28 cellular contexts compared by ENCODE assay signal in the genomic region with DNA sequence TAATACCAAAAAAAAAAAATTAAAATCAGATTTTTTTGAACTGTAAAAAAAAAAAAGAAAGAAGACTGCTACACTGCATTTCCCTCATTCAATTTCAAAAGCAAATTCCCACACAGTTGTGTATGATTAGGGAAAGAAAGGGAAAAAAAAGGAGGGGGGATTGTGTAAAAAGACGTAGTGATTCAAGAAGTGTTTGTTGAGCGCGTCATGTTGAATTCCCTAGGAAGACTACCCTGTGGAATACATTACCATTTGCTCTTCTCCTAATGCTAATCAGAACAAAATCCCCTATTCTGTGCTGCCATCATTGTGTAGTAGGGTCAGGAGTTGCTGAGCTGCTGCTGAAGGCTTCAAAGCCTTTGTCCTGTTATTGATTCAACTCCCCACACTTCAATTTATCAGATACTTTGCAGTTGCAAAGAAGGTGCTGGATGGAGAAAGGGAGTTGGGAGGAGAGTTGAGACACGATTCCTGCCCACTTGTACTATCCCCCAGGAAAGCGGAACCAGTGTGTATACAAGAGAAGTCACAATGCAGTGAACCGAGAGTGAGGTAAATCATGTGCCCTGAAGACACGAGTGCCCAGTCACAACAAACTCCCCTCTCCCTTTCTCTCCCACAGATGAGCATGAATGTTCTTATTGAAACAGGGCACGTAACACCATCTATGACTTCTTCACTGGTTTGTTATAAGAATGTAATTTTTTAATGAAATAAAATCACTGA.
DNase-seq lines count a peak whose midpoint lies in the region; ATAC-seq, FAIRE-seq and TF ChIP-seq lines count a peak whose summit lies in the region.
"Had no signal": no experiment of that assay in that cellular context is flagged by ENCODE, and none has a peak within 500 bp of the region (broad histone marks: within the 10 kb centered on the region; RNA-seq: fewer than 3 reads in every experiment).

No MANE protein-coding gene starts in this region.

- H3K4ac ChIP-seq in H9 (ENCODE audit: low read depth, low read length): no peak overlapping the region

- H2BK120ac ChIP-seq in H9 (ENCODE audit: low read depth, low read length, poor library complexity, severe bottlenecking): no peak overlapping the region

- TF ChIP-seq POLR2A in vagina (IDR thresholded peaks at IDR 0.05): no peak

- H2AFZ ChIP-seq in H9 (ENCODE audit: low read length) (no peak overlapping the region), astrocyte (ENCODE audit: low read depth, low read length) (peak overlapping the region; percentile 74)
- H2AFZ ChIP-seq: parathyroid adenoma had no signal

- no peak overlapping the region for H3K23ac ChIP-seq in H9 (ENCODE audit: insufficient read length, low read depth, low read length)

- H3K4me3 ChIP-seq in astrocyte (ENCODE audit: insufficient read depth, low read depth, low read length) (no peak overlapping the region), mesodermal cell (ENCODE audit: extremely low read depth, insufficient read depth, low read length, poor library complexity, severe bottlenecking) (no peak overlapping the region), vagina (no peak overlapping the region)
- H3K4me3 ChIP-seq: lung, right lobe of liver, tibial nerve had no signal

- H3K27ac ChIP-seq in H9 (ENCODE audit: insufficient read length, low read depth, low read length): no peak overlapping the region
- peak overlapping the region; percentile 84 for H3K27ac ChIP-seq in astrocyte (ENCODE audit: low read depth, low read length)
- H3K27ac ChIP-seq in mesodermal cell (ENCODE audit: low read depth, low read length, severe bottlenecking): peak overlapping the region; percentile 44
- H3K27ac ChIP-seq in vagina: no peak overlapping the region
- H3K27ac ChIP-seq: parathyroid adenoma, tibial nerve, VCaP had no signal

- H4K91ac ChIP-seq in H9 (ENCODE audit: insufficient read length, low read depth, low read length): no peak overlapping the region

- no peaks in the 10 kb centered on the region for H3K9me3 ChIP-seq in H9 (ENCODE audit: control insufficient read depth, low read depth, low read length)
- peaks cover 5% of the 10 kb centered on the region for H3K9me3 ChIP-seq in astrocyte (ENCODE audit: insufficient read depth, low read depth, low read length)
- H3K9me3 ChIP-seq in mesodermal cell (ENCODE audit: control insufficient read depth, low read length): peaks cover 18% of the 10 kb centered on the region
- no peaks in the 10 kb centered on the region for H3K9me3 ChIP-seq in vagina
- H3K9me3 ChIP-seq: right lobe of liver had no signal

- H3K4me3 Mint-ChIP-seq in H9: no peak overlapping the region
- no peak overlapping the region for H3K4me3 Mint-ChIP-seq in astrocyte (ENCODE audit: unreplicated experiment)
- no peak overlapping the region for H3K4me3 Mint-ChIP-seq in activated T-helper 17 cell treated with anti-CD3 and anti-CD28 coated beads, Interleukin-2, amount 50 U/mL, for 72 hours
- H3K4me3 Mint-ChIP-seq: activated naive CD8-positive, alpha-beta T cell treated with anti-CD3 and anti-CD28 coated beads, Interleukin-2, amount 50 U/mL, for 24 hours; activated T-cell treated with anti-CD3 and anti-CD28 coated beads, Interleukin-2, amount 50 U/mL, for 4 hours; CD8-positive, alpha-beta memory T cell; dendritic cell treated with granulocyte-macrophage colony-stimulating factor and Interleukin-4, amounts not matched to agents 40 ng/mL and 50 ng/mL, for 4 days; natural killer cell treated with Interleukin-12 subunit alpha and Interleukin-12 subunit beta and Interleukin-15 and Interleukin-18, amount 100 ng/mL, for 72 hours had no signal

- intact Hi-C loops in vagina (cut with DNase I): no loop called here

- H3K79me2 ChIP-seq in H9 (ENCODE audit: insufficient read depth, low read length) (no peaks in the 10 kb centered on the region), astrocyte (ENCODE audit: insufficient read depth, low read length) (no peaks in the 10 kb centered on the region)
- H3K79me2 ChIP-seq: parathyroid adenoma had no signal

- H3K27me3 Mint-ChIP-seq in H9 (ENCODE audit: low read depth): no peaks in the 10 kb centered on the region; the same call in 1 of the 2 replicates
- H3K27me3 Mint-ChIP-seq in astrocyte (ENCODE audit: low read depth, unreplicated experiment): no peaks in the 10 kb centered on the region
- no peaks in the 10 kb centered on the region for H3K27me3 Mint-ChIP-seq in activated T-helper 17 cell treated with anti-CD3 and anti-CD28 coated beads, Interleukin-2, amount 50 U/mL, for 72 hours

- H2BK15ac ChIP-seq in H9 (ENCODE audit: low read depth, low read length): no peak overlapping the region

- H3K9me3 Mint-ChIP-seq in H9: peaks cover 14 to 20% of the 10 kb centered on the region in 2 experiments
- peaks cover 13% of the 10 kb centered on the region for H3K9me3 Mint-ChIP-seq in astrocyte (ENCODE audit: unreplicated experiment)
- peaks cover 4% of the 10 kb centered on the region for H3K9me3 Mint-ChIP-seq in activated T-helper 17 cell treated with anti-CD3 and anti-CD28 coated beads, Interleukin-2, amount 50 U/mL, for 72 hours
- H3K9me3 Mint-ChIP-seq: natural killer cell treated with Interleukin-12 subunit alpha and Interleukin-12 subunit beta and Interleukin-15 and Interleukin-18, amount 100 ng/mL, for 72 hours had no signal

- H3K79me1 ChIP-seq in H9 (ENCODE audit: insufficient read depth, low read depth, low read length, poor library complexity, severe bottlenecking): no peaks in the 10 kb centered on the region

- WGBS in H9 (ENCODE audit: extremely low coverage, insufficient read length, low lambda C conversion rate): no CpG with 5 or more reads among the region's 8 CpGs
- WGBS in mesodermal cell (ENCODE audit: insufficient coverage in 2 of 2), 2 experiments: 83 to 90% methylated on average over 2 to 3 of the region's 8 CpGs

- H4K8ac ChIP-seq in H9 (replicated peaks; ENCODE audit: insufficient read length, low read depth, low read length): peak overlapping the region; percentile 35

- no peak overlapping the region for H2BK5ac ChIP-seq in H9 (ENCODE audit: insufficient read length, low read length)

- H4K20me1 ChIP-seq in H9 (ENCODE audit: control insufficient read depth, insufficient read depth, insufficient read length) (no peaks in the 10 kb centered on the region), astrocyte (ENCODE audit: insufficient read depth, low read length) (no peaks in the 10 kb centered on the region)

- H2AK5ac ChIP-seq in H9 (ENCODE audit: insufficient read length, low read length): no peak overlapping the region

- H3K23me2 ChIP-seq in H9 (ENCODE audit: insufficient read length, low read depth, low read length, poor library complexity, severe bottlenecking): no peaks in the 10 kb centered on the region

- H3K4me1 ChIP-seq in H9 (ENCODE audit: insufficient read depth, low read length) (no peaks in the 10 kb centered on the region), astrocyte (ENCODE audit: insufficient read depth, low read length) (peaks cover 18% of the 10 kb centered on the region), mesodermal cell (ENCODE audit: control insufficient read depth, insufficient read depth, low read length, poor library complexity, severe bottlenecking) (peaks cover 20% of the 10 kb centered on the region), vagina (no peaks in the 10 kb centered on the region)
- H3K4me1 ChIP-seq: parathyroid adenoma, tibial nerve had no signal

- no peak overlapping the region for H3K56ac ChIP-seq in H9 (ENCODE audit: insufficient read length, low read depth, low read length)

- H3K36me3 Mint-ChIP-seq in H9 (ENCODE audit: insufficient read depth in 1 of 3, low read depth in 3 of 3): peaks cover 0 to 15% (median 8%) of the 10 kb centered on the region in 3 experiments; a peak in 5 of 7 replicates
- peaks cover 2% of the 10 kb centered on the region for H3K36me3 Mint-ChIP-seq in astrocyte (ENCODE audit: low read depth, unreplicated experiment)
- no peaks in the 10 kb centered on the region for H3K36me3 Mint-ChIP-seq in activated T-helper 17 cell treated with anti-CD3 and anti-CD28 coated beads, Interleukin-2, amount 50 U/mL, for 72 hours (ENCODE audit: low read depth)
- H3K36me3 Mint-ChIP-seq: natural killer cell treated with Interleukin-12 subunit alpha and Interleukin-12 subunit beta and Interleukin-15 and Interleukin-18, amount 100 ng/mL, for 72 hours had no signal

- DNase-seq in H9: no peak
- DNase-seq in astrocyte (ENCODE audit: low read depth): no peak
- DNase-seq in retina: peak; percentile 30
- DNase-seq in activated gamma-delta T cell treated with Interleukin-2 at 50 U/mL for 16 hours: no peak
- DNase-seq in vagina (ENCODE audit: extremely low spot score in 2 of 2): no peak
- DNase-seq: activated CD4-positive, alpha-beta T cell treated with anti-CD3 and anti-CD28 coated beads for 4 hours; activated naive CD8-positive, alpha-beta T cell treated with anti-CD3 and anti-CD28 coated beads, Interleukin-2, amount 50 U/mL, for 24 hours; activated T-cell treated with anti-CD3 and anti-CD28 coated beads, Interleukin-2, amount 50 U/mL, for 4 hours; CD8-positive, alpha-beta memory T cell; foreskin melanocyte; Karpas-422; NCI-H1436; NCI-H446; NCI-H774; right lobe of liver; SIG-M5; stimulated activated CD4-positive, alpha-beta T cell treated with anti-CD3 and anti-CD28 coated beads, Interleukin-4, amount 100 ng/mL, for 1 hour; T1000 had no signal

- H3K9ac ChIP-seq in H9 (ENCODE audit: extremely low read depth, insufficient read length, low read length) (no peak overlapping the region), astrocyte (ENCODE audit: low read length) (peak overlapping the region; percentile 35)
- H3K9ac ChIP-seq: parathyroid adenoma had no signal

- ATAC-seq in GM18520 (IDR thresholded peaks at IDR 0.05; ENCODE audit: unreplicated experiment): no peak
- no peak for ATAC-seq in activated T-helper 17 cell treated with anti-CD3 and anti-CD28 coated beads, Interleukin-2, amount 50 U/mL, for 72 hours (replicated peaks)
- ATAC-seq: activated naive CD8-positive, alpha-beta T cell treated with anti-CD3 and anti-CD28 coated beads, Interleukin-2, amount 50 U/mL, for 24 hours; activated T-cell treated with anti-CD3 and anti-CD28 coated beads, Interleukin-2, amount 50 U/mL, for 4 hours had no signal

- H3T11ph ChIP-seq in H9 (ENCODE audit: low read length): no peak overlapping the region

- H3K4me2 ChIP-seq in H9 (ENCODE audit: insufficient read depth, insufficient read length, low read length): no peak overlapping the region
- peak overlapping the region; percentile 58 for H3K4me2 ChIP-seq in astrocyte (ENCODE audit: low read length)

- H3K18ac ChIP-seq in H9 (ENCODE audit: insufficient read length, low read depth, low read length): peak overlapping the region; percentile 35

- no peak overlapping the region for H2BK12ac ChIP-seq in H9 (ENCODE audit: insufficient read length, low read depth, low read length)

- no peak overlapping the region for H4K5ac ChIP-seq in H9 (ENCODE audit: insufficient read length, low read depth, low read length)

- no peak for TF ChIP-seq CTCF in H9 (conservative IDR thresholded peaks at IDR 0.05)
- TF ChIP-seq CTCF in astrocyte (IDR thresholded peaks at IDR 0.05; ENCODE audit: insufficient read depth, low read depth, low read length): no peak
- no peak for TF ChIP-seq CTCF in vagina (IDR thresholded peaks at IDR 0.05)

- H3K4me1 Mint-ChIP-seq in H9 (peaks cover 5% of the 10 kb centered on the region in 2 experiments), astrocyte (ENCODE audit: low read depth, unreplicated experiment) (peaks cover 31% of the 10 kb centered on the region)
- H3K4me1 Mint-ChIP-seq in activated T-helper 17 cell treated with anti-CD3 and anti-CD28 coated beads, Interleukin-2, amount 50 U/mL, for 72 hours: no peaks in the 10 kb centered on the region
- H3K4me1 Mint-ChIP-seq: activated naive CD8-positive, alpha-beta T cell treated with anti-CD3 and anti-CD28 coated beads, Interleukin-2, amount 50 U/mL, for 24 hours; CD8-positive, alpha-beta memory T cell had no signal

- no peak for FAIRE-seq in astrocyte (lab: Jason Lieb, UNC)
- FAIRE-seq: GM19239 had no signal

- H2BK20ac ChIP-seq in H9 (ENCODE audit: low read depth, low read length, poor library complexity, severe bottlenecking): no peak overlapping the region

- no peaks in the 10 kb centered on the region for H3K36me3 ChIP-seq in astrocyte (ENCODE audit: insufficient read depth, low read length)
- H3K36me3 ChIP-seq in mesodermal cell (ENCODE audit: control insufficient read depth, insufficient read depth, low read length): no peaks in the 10 kb centered on the region
- H3K36me3 ChIP-seq in vagina: no peaks in the 10 kb centered on the region
- H3K36me3 ChIP-seq: right lobe of liver, tibial nerve had no signal

- H3K14ac ChIP-seq in H9 (ENCODE audit: insufficient read depth, low read length): no peak overlapping the region

- H3K27ac Mint-ChIP-seq in H9 (peak overlapping the region in 1 of 3 experiments; percentile 32; a peak in 1 of 7 replicates), astrocyte (ENCODE audit: unreplicated experiment) (peak overlapping the region; percentile 21)
- no peak overlapping the region for H3K27ac Mint-ChIP-seq in activated T-helper 17 cell treated with anti-CD3 and anti-CD28 coated beads, Interleukin-2, amount 50 U/mL, for 72 hours
- H3K27ac Mint-ChIP-seq: activated naive CD8-positive, alpha-beta T cell treated with anti-CD3 and anti-CD28 coated beads, Interleukin-2, amount 50 U/mL, for 24 hours; CD8-positive, alpha-beta memory T cell; dendritic cell treated with granulocyte-macrophage colony-stimulating factor and Interleukin-4, amounts not matched to agents 40 ng/mL and 50 ng/mL, for 4 days; natural killer cell treated with Interleukin-12 subunit alpha and Interleukin-12 subunit beta and Interleukin-15 and Interleukin-18, amount 100 ng/mL, for 72 hours had no signal

- H3K27me3 ChIP-seq in H9 (ENCODE audit: insufficient read depth, low read length) (no peaks in the 10 kb centered on the region), astrocyte (ENCODE audit: insufficient read depth, low read length) (no peaks in the 10 kb centered on the region), vagina (no peaks in the 10 kb centered on the region)
- H3K27me3 ChIP-seq: right lobe of liver, tibial nerve had no signal

Comparison
In these comparisons a context has a peak if more than half of its experiments do, and no peak if none do; other contexts are left out.
1. H3K27ac ChIP-seq: peak in astrocyte (single experiment) and mesodermal cell (single experiment); none in H9 (single experiment) and vagina (single experiment).